20 cellular contexts compared by ENCODE assay signal in genomic region chr4:120723105-120723504, GRCh38.
"Had no signal": no experiment of that assay in that cellular context is flagged by ENCODE, and none has a peak within 500 bp of the region (broad histone marks: within the 10 kb centered on the region; RNA-seq: fewer than 3 reads in every experiment).

No MANE protein-coding gene starts in this region.

- H3K4me1 ChIP-seq: esophagus squamous epithelium, foreskin keratinocyte, testis, tibial nerve had no signal

- H3K4me3 ChIP-seq: esophagus squamous epithelium, hepatocyte, smooth muscle cell, testis, tibial nerve had no signal

- DNase-seq: central memory CD4-positive, alpha-beta T cell; effector memory CD4-positive, alpha-beta T cell; esophagus squamous epithelium; foreskin keratinocyte; head of caudate nucleus; kidney; left colon; mammary epithelial cell; naive thymus-derived CD4-positive, alpha-beta T cell; nephron progenitor cell; posterior cingulate gyrus; right cardiac atrium; stimulated activated CD4-positive, alpha-beta T cell treated with anti-CD3 and anti-CD28 coated beads, Interleukin-4, amount 100 ng/mL, for 4 hours; stimulated activated naive B cell treated with anti-CD40 and anti-IgM and Interleukin-4, amounts not matched to agents 10 μg/mL and 1 μg/mL and 100 μg/mL, for 72 hours; stimulated activated naive CD8-positive, alpha-beta T cell treated with anti-CD3 and anti-CD28 coated beads, Interleukin-15, amount 100 ng/mL, for 72 hours; testis had no signal

- H3K36me3 ChIP-seq: esophagus squamous epithelium, tibial nerve had no signal

- H3K27ac ChIP-seq: epithelial cell of prostate, esophagus squamous epithelium, foreskin keratinocyte, hepatocyte, tibial nerve had no signal

- ATAC-seq: foreskin keratinocyte; left colon; naive thymus-derived CD4-positive, alpha-beta T cell; right cardiac atrium; stimulated activated naive B cell treated with anti-CD40 and anti-IgM and Interleukin-4, amounts not matched to agents 10 μg/mL and 1 μg/mL and 100 μg/mL, for 72 hours; stimulated activated naive CD8-positive, alpha-beta T cell treated with anti-CD3 and anti-CD28 coated beads, Interleukin-15, amount 100 ng/mL, for 72 hours had no signal

- H3K9me3 ChIP-seq: esophagus squamous epithelium, testis, tibial nerve had no signal

- H3K27me3 ChIP-seq: esophagus squamous epithelium, foreskin keratinocyte, hepatocyte, testis, tibial nerve had no signal
